26 cellular contexts compared by ENCODE assay signal in the genomic region with DNA sequence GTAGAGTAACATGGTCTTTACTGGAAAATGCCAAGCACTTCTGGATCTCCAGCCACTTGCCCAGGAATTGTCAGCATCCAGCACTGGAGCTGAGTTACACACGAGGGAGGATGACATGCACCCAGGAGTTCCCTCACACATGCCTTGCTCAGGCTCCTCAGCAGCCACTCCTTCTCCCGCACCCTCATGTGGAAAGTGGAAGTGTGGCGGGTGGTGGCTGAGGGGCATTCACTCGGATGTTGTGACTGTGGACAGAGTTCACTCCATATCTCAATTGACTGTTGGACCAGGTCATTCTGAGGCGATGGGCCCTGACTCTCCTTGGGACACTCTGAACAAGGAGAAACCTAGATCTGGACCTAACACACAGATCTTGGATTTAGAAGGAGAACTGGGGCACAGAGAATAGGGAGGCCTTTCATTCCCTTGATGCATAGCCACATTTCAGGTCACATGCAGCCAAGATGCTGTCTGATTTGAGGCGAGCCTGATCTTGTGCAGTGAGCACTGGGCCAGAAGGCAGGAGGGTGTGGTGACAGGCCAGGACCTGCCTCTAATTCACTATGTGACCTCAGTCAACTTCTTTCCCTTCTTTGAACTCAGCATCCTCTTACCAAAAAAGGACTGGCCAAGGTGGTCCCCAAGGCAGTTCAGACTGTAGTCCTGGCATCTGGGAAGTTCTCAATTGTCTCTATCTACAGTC.
A peak's percentile ranks its signal among the peaks of the same experiment; 100 is the strongest.
DNase-seq lines count a peak whose midpoint lies in the region; ATAC-seq, FAIRE-seq and TF ChIP-seq lines count a peak whose summit lies in the region.
"Had no signal": no experiment of that assay in that cellular context is flagged by ENCODE, and none has a peak within 500 bp of the region (broad histone marks: within the 10 kb centered on the region; RNA-seq: fewer than 3 reads in every experiment).

No MANE protein-coding gene starts in this region.

- peaks cover 3% of the 10 kb centered on the region for H3K79me2 ChIP-seq in HepG2 (ENCODE audit: insufficient read depth, low read length)
- peaks cover 9% of the 10 kb centered on the region for H3K79me2 ChIP-seq in hepatocyte
- no peaks in the 10 kb centered on the region for H3K79me2 ChIP-seq in SK-N-SH (ENCODE audit: insufficient read depth)
- H3K79me2 ChIP-seq: parathyroid adenoma had no signal

- H3K9ac ChIP-seq in liver (ENCODE audit: low read depth in 1 of 2, low read length in 2 of 2) (no peak overlapping the region), HepG2 (ENCODE audit: insufficient read depth, low read depth, low read length) (no peak overlapping the region), colonic mucosa (ENCODE audit: low read depth in 2 of 2, low read length in 2 of 2) (no peak overlapping the region), SK-N-SH (no peak overlapping the region)
- H3K9ac ChIP-seq: parathyroid adenoma had no signal

- 82% methylated on average over 6 of the region's 6 CpGs for WGBS in liver
- WGBS in HepG2 (ENCODE audit: low lambda C conversion rate): 91% methylated on average over 5 of the region's 6 CpGs
- 60 to 74% (median 68%) methylated on average over 6 of the region's 6 CpGs for WGBS in psoas muscle, 3 donors
- WGBS in hepatocyte (ENCODE audit: low lambda C conversion rate, missing lambda C conversion rate): 84% methylated on average over 6 of the region's 6 CpGs
- WGBS in SK-N-SH (ENCODE audit: low lambda C conversion rate): 91% methylated on average over 5 of the region's 6 CpGs

- H3K4me1 ChIP-seq in liver (ENCODE audit: control insufficient read depth in 4 of 4, insufficient read depth in 4 of 4, low read length in 3 of 4) (peaks cover 6 to 32% (median 20%) of the 10 kb centered on the region in 4 donors), HepG2 (ENCODE audit: insufficient read depth, low read length) (peaks cover 50% of the 10 kb centered on the region), psoas muscle (peaks cover 48% of the 10 kb centered on the region), hepatocyte (ENCODE audit: insufficient read depth) (peaks cover 23% of the 10 kb centered on the region), colonic mucosa (peaks cover 16% of the 10 kb centered on the region), SK-N-SH (ENCODE audit: control insufficient read depth in 1 of 2, insufficient read depth in 2 of 2, low read depth in 1 of 2, low read length in 1 of 2) (peaks cover 16 to 19% of the 10 kb centered on the region in 2 experiments)

- TF ChIP-seq RAD21 in liver (IDR thresholded peaks at IDR 0.05) (no peak), HepG2 (CRISPR knock-in tag; IDR thresholded peaks at IDR 0.05) (no peak), SK-N-SH (IDR thresholded peaks at IDR 0.05; ENCODE audit: low read length) (no peak)

- no peak for ATAC-seq in HepG2
- no peak for ATAC-seq in psoas muscle
- ATAC-seq: stimulated activated naive CD8-positive, alpha-beta T cell treated with anti-CD3 and anti-CD28 coated beads, Interleukin-15, amount 100 ng/mL, for 72 hours had no signal

- TF ChIP-seq CTCF in liver (IDR thresholded peaks at IDR 0.05; ENCODE audit: low read depth, low read length, missing input control): no peak
- no peak for TF ChIP-seq CTCF in HepG2 (CRISPR knock-in tag; IDR thresholded peaks at IDR 0.05)
- TF ChIP-seq CTCF in epithelial cell of esophagus (IDR thresholded peaks at IDR 0.05; ENCODE audit: insufficient read depth, low read depth, low read length, missing control alignments): no peak
- no peak for TF ChIP-seq CTCF in psoas muscle (IDR thresholded peaks at IDR 0.05)
- TF ChIP-seq CTCF in hepatocyte (IDR thresholded peaks at IDR 0.05; ENCODE audit: poor library complexity): no peak
- no peak for TF ChIP-seq CTCF in colonic mucosa (IDR thresholded peaks at IDR 0.05)
- TF ChIP-seq CTCF in SK-N-SH (IDR thresholded peaks at IDR 0.05): no peak

- H4K20me1 ChIP-seq in HepG2 (ENCODE audit: insufficient read depth, low read length) (no peaks in the 10 kb centered on the region), hepatocyte (ENCODE audit: insufficient read depth, poor library complexity, severe bottlenecking) (no peaks in the 10 kb centered on the region), SK-N-SH (ENCODE audit: insufficient read depth) (no peaks in the 10 kb centered on the region)

- H3K9me2 ChIP-seq in hepatocyte (replicated peaks; ENCODE audit: insufficient read depth): no peaks in the 10 kb centered on the region
- H3K9me2 ChIP-seq in SK-N-SH: no peaks in the 10 kb centered on the region

- POLR2A ChIA-PET in HepG2 (lab: Yijun Ruan, JAX): no interaction called here
- POLR2A ChIA-PET in SK-N-SH (lab: Yijun Ruan, JAX): no interaction called here

- no peak for FAIRE-seq in HepG2 (lab: Jason Lieb, UNC)

- CTCF ChIA-PET in HepG2 (lab: Yijun Ruan, JAX; ENCODE audit: low intra/inter-chr PET ratio, low total read pairs) (no interaction called here), SK-N-SH (lab: Yijun Ruan, JAX) (interaction anchor here (1.2 to 2.7 kb wide), 4 partner anchors 109 to 127 kb away, joined by 4 to 12 read pairs (median 7); a partner anchor contains a TSS)

- H3K4me3 ChIP-seq in liver (ENCODE audit: low read depth in 1 of 3, low read length in 3 of 3): no peak overlapping the region
- H3K4me3 ChIP-seq in HepG2 (replicated peaks in 1 of 3; ENCODE audit: insufficient read depth in 1 of 3, low read depth in 2 of 3, low read length in 3 of 3): no peak overlapping the region
- no peak overlapping the region for H3K4me3 ChIP-seq in epithelial cell of esophagus (ENCODE audit: low read length)
- no peak overlapping the region for H3K4me3 ChIP-seq in psoas muscle
- no peak overlapping the region for H3K4me3 ChIP-seq in hepatocyte
- H3K4me3 ChIP-seq in colonic mucosa: no peak overlapping the region
- H3K4me3 ChIP-seq in SK-N-SH (ENCODE audit: low read depth in 2 of 2, low read length in 1 of 2): no peak overlapping the region
- H3K4me3 ChIP-seq: sigmoid colon, tibial nerve had no signal

- intact Hi-C loops in HepG2 (cut with micrococcal nuclease; ENCODE audit: unreplicated experiment) (no loop called here), psoas muscle (cut with DNase I) (no loop called here), colonic mucosa (cut with DNase I) (no loop called here)

- peak overlapping the region; percentile 14 to 32 for H3K27ac ChIP-seq in liver (ENCODE audit: low read depth in 1 of 2, low read length in 2 of 2)
- no peak overlapping the region for H3K27ac ChIP-seq in HepG2 (ENCODE audit: extremely low read length, insufficient read depth, low read length)
- peak overlapping the region; percentile 43 for H3K27ac ChIP-seq in psoas muscle
- H3K27ac ChIP-seq in hepatocyte: no peak overlapping the region
- no peak overlapping the region for H3K27ac ChIP-seq in colonic mucosa
- H3K27ac ChIP-seq in SK-N-SH (ENCODE audit: low read depth in 2 of 2, low read length in 1 of 2): no peak overlapping the region
- H3K27ac ChIP-seq: parathyroid adenoma, sigmoid colon, tibial nerve, WERI-Rb-1 had no signal

- in situ Hi-C loops in HepG2 (cut with HindIII; ENCODE audit: extremely low pct_ligation_motif_present, low pct_unique_long_range_greater_than_20kb): no loop called here

- H3K27me3 ChIP-seq in liver (ENCODE audit: control insufficient read depth in 4 of 4, insufficient read depth in 4 of 4, low read length in 3 of 4) (no peaks in the 10 kb centered on the region), HepG2 (ENCODE audit: control insufficient read depth in 1 of 2, insufficient read depth in 2 of 2, low read length in 2 of 2) (no peaks in the 10 kb centered on the region), psoas muscle (ENCODE audit: insufficient read depth in 3 of 3, low read length in 2 of 3) (no peaks in the 10 kb centered on the region), hepatocyte (no peaks in the 10 kb centered on the region), colonic mucosa (no peaks in the 10 kb centered on the region), SK-N-SH (ENCODE audit: insufficient read depth) (no peaks in the 10 kb centered on the region)
- H3K27me3 ChIP-seq: BE2C, sigmoid colon, tibial nerve had no signal

- no peak overlapping the region for H2AFZ ChIP-seq in HepG2 (ENCODE audit: low read length)
- no peak overlapping the region for H2AFZ ChIP-seq in hepatocyte
- no peak overlapping the region for H2AFZ ChIP-seq in SK-N-SH (ENCODE audit: low read depth)
- H2AFZ ChIP-seq: parathyroid adenoma had no signal

- H3K9me3 ChIP-seq in liver (ENCODE audit: control insufficient read depth in 4 of 4, low read length in 3 of 4): no peaks in the 10 kb centered on the region
- H3K9me3 ChIP-seq in HepG2 (ENCODE audit: low read length): no peaks in the 10 kb centered on the region
- no peaks in the 10 kb centered on the region for H3K9me3 ChIP-seq in psoas muscle
- H3K9me3 ChIP-seq in hepatocyte (ENCODE audit: low read depth): no peaks in the 10 kb centered on the region
- H3K9me3 ChIP-seq in colonic mucosa: no peaks in the 10 kb centered on the region
- no peaks in the 10 kb centered on the region for H3K9me3 ChIP-seq in SK-N-SH
- H3K9me3 ChIP-seq: BE2C, sigmoid colon, tibial nerve had no signal

- H3K36me3 ChIP-seq in liver (ENCODE audit: control insufficient read depth in 4 of 4, insufficient read depth in 3 of 4, low read depth in 1 of 4, low read length in 3 of 4) (no peaks in the 10 kb centered on the region), HepG2 (replicated peaks in 1 of 2; ENCODE audit: control insufficient read depth in 1 of 2, insufficient read depth in 2 of 2, low read length in 2 of 2) (no peaks in the 10 kb centered on the region; a peak in 1 of 5 replicates), psoas muscle (ENCODE audit: insufficient read depth in 1 of 2, low read depth in 1 of 2) (no peaks in the 10 kb centered on the region), hepatocyte (replicated peaks; ENCODE audit: insufficient read depth, low read depth) (no peaks in the 10 kb centered on the region), colonic mucosa (no peaks in the 10 kb centered on the region), SK-N-SH (replicated peaks in 1 of 2; ENCODE audit: control insufficient read depth in 1 of 2, insufficient read depth in 2 of 2, low read length in 1 of 2) (no peaks in the 10 kb centered on the region)
- H3K36me3 ChIP-seq: BE2C, sigmoid colon, WERI-Rb-1 had no signal

- no TSS peak for BruUV-seq in HepG2 (replicated peaks; lab: Mats Ljungman, UMichigan)

- H3K4me2 ChIP-seq in HepG2 (ENCODE audit: low read depth, low read length) (no peak overlapping the region), hepatocyte (no peak overlapping the region), SK-N-SH (no peak overlapping the region)

- TF ChIP-seq POLR2A in HepG2 (IDR thresholded peaks at IDR 0.05; ENCODE audit: insufficient read depth in 1 of 2, low read depth in 2 of 2, low read length in 2 of 2): no peak

- TF ChIP-seq EP300 in HepG2 (IDR thresholded peaks at IDR 0.05; ENCODE audit: low read depth in 2 of 2, low read length in 2 of 2) (no peak), HepG2 (CRISPR knock-in tag; IDR thresholded peaks at IDR 0.05; ENCODE audit: borderline replicate concordance) (no peak), SK-N-SH (IDR thresholded peaks at IDR 0.05; ENCODE audit: borderline replicate concordance in 1 of 2, low read depth in 1 of 2, low read length in 1 of 2) (no peak)

- H3F3A ChIP-seq in SK-N-SH (replicated peaks; ENCODE audit: insufficient read depth): peaks cover 5% of the 10 kb centered on the region

- DNase-seq in HepG2 (ENCODE audit: low spot score) (no peak), epithelial cell of esophagus (ENCODE audit: low read depth) (peak; percentile 89), psoas muscle (no peak), hepatocyte (ENCODE audit: low spot score) (no peak), retina (no peak), colonic mucosa (no peak), SK-N-SH (no peak)
- DNase-seq: activated CD4-positive, alpha-beta T cell treated with anti-CD3 and anti-CD28 coated beads, Interleukin-2, amount 10 ng/mL, durations not matched to agents 7 days and 5 days; activated naive CD4-positive, alpha-beta T cell treated with Interleukin-2 at 50 U/mL for 16 hours; activated T-cell treated with anti-CD3 and anti-CD28 coated beads, Interleukin-2, amount 50 U/mL, for 48 hours; BE2C; cerebellar nuclear complex; DMS79; head of caudate nucleus; kidney glomerular epithelial cell; NCI-H146; NCI-H526; nephron progenitor cell; sigmoid colon; stimulated activated naive CD8-positive, alpha-beta T cell treated with anti-CD3 and anti-CD28 coated beads, Interleukin-15, amount 100 ng/mL, for 72 hours; SW 1271; T-helper 9 cell; WERI-Rb-1 had no signal

Comparison
In these comparisons a context has a peak if more than half of its experiments do, and no peak if none do; other contexts are left out.
1. H3K27ac ChIP-seq: peak in liver (2 of 2) and psoas muscle (single experiment); none in HepG2 (single experiment), hepatocyte (single experiment), colonic mucosa (single experiment) and SK-N-SH (0 of 2).